Comparison of ENCODE assay signal across 21 cellular contexts in the genomic region with DNA sequence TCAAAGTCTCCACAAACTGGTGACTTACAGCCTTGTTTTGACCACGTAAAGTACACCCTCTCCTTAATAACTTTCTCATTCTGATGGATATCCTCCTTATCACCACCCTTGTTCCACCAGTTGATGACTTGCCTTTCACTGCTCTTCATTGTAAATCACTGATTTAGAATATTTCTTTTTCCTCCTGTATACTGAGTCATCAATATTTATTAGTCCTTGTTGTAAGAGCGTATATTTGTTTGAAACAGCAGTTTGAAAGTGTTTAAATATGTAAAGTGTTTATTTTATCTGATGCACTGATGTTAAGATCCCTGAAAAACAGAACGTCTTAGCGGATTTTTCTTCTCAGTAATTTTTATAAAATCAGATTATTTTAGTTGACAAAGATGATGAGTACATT. TPM values are rescaled to one million over a fixed set of nuclear protein-coding genes. Genes with fewer than 3 reads are reported as not detected.
"Had no signal": no experiment of that assay in that cellular context is flagged by ENCODE, and none has a peak within 500 bp of the region (broad histone marks: within the 10 kb centered on the region; RNA-seq: fewer than 3 reads in every experiment).

No MANE protein-coding gene starts in this region.

- H3K4me3 Mint-ChIP-seq: activated naive CD8-positive, alpha-beta T cell treated with anti-CD3 and anti-CD28 coated beads, Interleukin-2, amount 10 ng/mL, durations not matched to agents 7 days and 5 days; activated T-helper 17 cell treated with anti-CD3 and anti-CD28 coated beads, Interleukin-2, amount 50 U/mL, for 72 hours; central memory CD8-positive, alpha-beta T cell had no signal

- H3K36me3 ChIP-seq: neutrophil had no signal

- H3K4me1 Mint-ChIP-seq: activated T-helper 17 cell treated with anti-CD3 and anti-CD28 coated beads, Interleukin-2, amount 50 U/mL, for 72 hours had no signal

- H3K27me3 Mint-ChIP-seq: activated naive CD8-positive, alpha-beta T cell treated with anti-CD3 and anti-CD28 coated beads, Interleukin-2, amount 10 ng/mL, durations not matched to agents 7 days and 5 days; activated T-helper 17 cell treated with anti-CD3 and anti-CD28 coated beads, Interleukin-2, amount 50 U/mL, for 72 hours; central memory CD8-positive, alpha-beta T cell; naive thymus-derived CD4-positive, alpha-beta T cell had no signal

- DNase-seq: activated CD4-positive, alpha-beta T cell treated with anti-CD3 and anti-CD28 coated beads for 1 hour; activated CD4-positive, alpha-beta T cell treated with anti-CD3 and anti-CD28 coated beads, Interleukin-2, amount 50 U/mL, for 48 hours; activated naive CD4-positive, alpha-beta T cell treated with Interleukin-2 at 50 U/mL for 16 hours; activated naive CD8-positive, alpha-beta T cell treated with anti-CD3 and anti-CD28 coated beads, Interleukin-2, amount 10 ng/mL, durations not matched to agents 7 days and 5 days; aorta; heart right ventricle; kidney glomerular epithelial cell; left ventricle myocardium superior; mucosa of descending colon; naive thymus-derived CD4-positive, alpha-beta T cell; stimulated activated CD8-positive, alpha-beta memory T cell treated with anti-CD3 and anti-CD28 coated beads, Interleukin-4, amount 100 ng/mL, for 48 hours; stimulated activated naive CD4-positive, alpha-beta T cell; thyroid gland had no signal

- H2AFZ ChIP-seq: parathyroid adenoma had no signal

- H3K9me3 Mint-ChIP-seq: activated naive CD8-positive, alpha-beta T cell treated with anti-CD3 and anti-CD28 coated beads, Interleukin-2, amount 10 ng/mL, durations not matched to agents 7 days and 5 days; activated T-helper 17 cell treated with anti-CD3 and anti-CD28 coated beads, Interleukin-2, amount 50 U/mL, for 72 hours; central memory CD8-positive, alpha-beta T cell; naive thymus-derived CD4-positive, alpha-beta T cell had no signal

- H3K79me2 ChIP-seq: parathyroid adenoma had no signal

- ATAC-seq: activated T-helper 17 cell treated with anti-CD3 and anti-CD28 coated beads, Interleukin-2, amount 50 U/mL, for 72 hours; gastroesophageal sphincter; heart right ventricle; left ventricle myocardium superior; mucosa of descending colon; naive thymus-derived CD4-positive, alpha-beta T cell had no signal

- H3K27ac Mint-ChIP-seq: activated naive CD8-positive, alpha-beta T cell treated with anti-CD3 and anti-CD28 coated beads, Interleukin-2, amount 10 ng/mL, durations not matched to agents 7 days and 5 days; activated T-helper 17 cell treated with anti-CD3 and anti-CD28 coated beads, Interleukin-2, amount 50 U/mL, for 72 hours had no signal

- H3K4me3 ChIP-seq: coronary artery, esophagus muscularis mucosa, gastroesophageal sphincter, heart right ventricle, mucosa of descending colon, thyroid gland had no signal

- H3K27ac ChIP-seq: coronary artery, esophagus muscularis mucosa, gastroesophageal sphincter, heart right ventricle, neutrophil, parathyroid adenoma, thyroid gland, VCaP had no signal

- H3K27me3 ChIP-seq: esophagus muscularis mucosa, gastroesophageal sphincter, heart right ventricle, neutrophil, thyroid gland had no signal

RNA-seq across cellular contexts. Expression of a gene that starts 34.2 kb away (rescaled TPM):
- polyA plus RNA-seq: naive thymus-derived CD4-positive, alpha-beta T cell had no signal
